In genomic region chr16:67846320-67847063, GRCh38 we compare ENCODE assay signal across 8 cellular contexts. TPM values are rescaled to one million over a fixed set of nuclear protein-coding genes. Genes with fewer than 3 reads are reported as not detected.
DNase-seq lines count a peak whose midpoint lies in the region; ATAC-seq and TF ChIP-seq lines count a peak whose summit lies in the region.

TSS of gene NUTF2 (plus strand) at chr16:67846933. CDS start at chr16:67865131, 18,198 bp downstream.

- no peak for TF ChIP-seq CTCF in BE2C (IDR thresholded peaks at IDR 0.05; ENCODE audit: low read depth, low read length)
- TF ChIP-seq CTCF in coronary artery (IDR thresholded peaks at IDR 0.05): no peak

- H3K36me3 ChIP-seq in BE2C: peaks cover 5% of the 10 kb centered on the region; the same call in 1 of the 2 replicates

- H3K4me3 ChIP-seq in BE2C (ENCODE audit: low read depth, low read length) (peak within 1 kb of the TSS; percentile 96), coronary artery (peak within 1 kb of the TSS; percentile 99)

- H3K27ac ChIP-seq in coronary artery: peak within 1 kb of the TSS; percentile 96 to 98

- DNase-seq in BE2C (peak; percentile 98), GM19240 (ENCODE audit: insufficient read length, low spot score) (peak; percentile 89), NCI-H526 treated with DMSO at 0.1 percent for 48 hours (lab: John Stamatoyannopoulos, UW) (peak; percentile 81), coronary artery (ENCODE audit: low spot score) (peak; percentile 97), left colon (peak; percentile 96 to 97)
- DNase-seq in activated CD4-positive, alpha-beta T cell treated with anti-CD3 and anti-CD28 coated beads, Interleukin-2, amount 10 ng/mL, durations not matched to agents 24 days and 14 days: peak; percentile 99
- peak; percentile 95 to 96 for DNase-seq in stimulated activated CD4-positive, alpha-beta T cell treated with anti-CD3 and anti-CD28 coated beads, Interleukin-2, amount 100 ng/mL, for 24 hours

- peaks cover 17% of the 10 kb centered on the region for H3K36me3 Mint-ChIP-seq in activated CD4-positive, alpha-beta T cell treated with anti-CD3 and anti-CD28 coated beads, Interleukin-2, amount 10 ng/mL, durations not matched to agents 24 days and 14 days (ENCODE audit: low read depth)

- peak within 1 kb of the TSS; percentile 88 for H3K27ac Mint-ChIP-seq in activated CD4-positive, alpha-beta T cell treated with anti-CD3 and anti-CD28 coated beads, Interleukin-2, amount 10 ng/mL, durations not matched to agents 24 days and 14 days

- intact Hi-C loops in activated CD4-positive, alpha-beta T cell treated with anti-CD3 and anti-CD28 coated beads, Interleukin-2, amount 10 ng/mL, durations not matched to agents 24 days and 14 days (cut with micrococcal nuclease): loop anchor here (1.0 to 10.0 kb wide), 9 partner anchors 13 to 602 kb away; partner anchors contain the start of genes ACD, EDC4, FHOD1 and GFOD2
- intact Hi-C loops in left colon (cut with DNase I, micrococcal nuclease): no loop called here

- peak; percentile 48 for ATAC-seq in HG03460 (IDR thresholded peaks at IDR 0.05; ENCODE audit: unreplicated experiment)
- peak; percentile 76 for ATAC-seq in left colon

- no peaks in the 10 kb centered on the region for H3K27me3 Mint-ChIP-seq in activated CD4-positive, alpha-beta T cell treated with anti-CD3 and anti-CD28 coated beads, Interleukin-2, amount 10 ng/mL, durations not matched to agents 24 days and 14 days

- H3K4me1 Mint-ChIP-seq in activated CD4-positive, alpha-beta T cell treated with anti-CD3 and anti-CD28 coated beads, Interleukin-2, amount 10 ng/mL, durations not matched to agents 24 days and 14 days: peaks cover 32% of the 10 kb centered on the region

- no peaks in the 10 kb centered on the region for H3K9me3 Mint-ChIP-seq in activated CD4-positive, alpha-beta T cell treated with anti-CD3 and anti-CD28 coated beads, Interleukin-2, amount 10 ng/mL, durations not matched to agents 24 days and 14 days

- H3K27me3 ChIP-seq in BE2C: no peaks in the 10 kb centered on the region

- no peaks in the 10 kb centered on the region for H3K9me3 ChIP-seq in BE2C

- peak within 1 kb of the TSS; percentile 93 for H3K4me3 Mint-ChIP-seq in activated CD4-positive, alpha-beta T cell treated with anti-CD3 and anti-CD28 coated beads, Interleukin-2, amount 10 ng/mL, durations not matched to agents 24 days and 14 days

- H3K4me1 ChIP-seq in BE2C: no peaks in the 10 kb centered on the region

RNA-seq across cellular contexts. Expression of gene NUTF2, which starts in this region (rescaled TPM):
- polyA plus RNA-seq in BE2C (2012; ENCODE audit: insufficient read depth, insufficient read length, low read depth): 355 TPM
- 184 and 188 TPM in 2 replicates for total RNA-seq in activated CD4-positive, alpha-beta T cell treated with anti-CD3 and anti-CD28 coated beads, Interleukin-2, amount 10 ng/mL, durations not matched to agents 24 days and 14 days
- 10 to 100 TPM; 57.1 to 59.8 TPM for total RNA-seq in left colon

Comparison
In these comparisons a context has a peak if more than half of its experiments do, and no peak if none do; other contexts are left out.
1. Peak in every context shown above with its lines: DNase-seq, ATAC-seq, H3K4me3 ChIP-seq and H3K27ac ChIP-seq.